In genomic region chr21:33684068-33684467, GRCh38 we compare ENCODE assay signal across 13 cellular contexts. TPM values are rescaled to one million over a fixed set of nuclear protein-coding genes. Genes with fewer than 3 reads are reported as not detected.
A peak's percentile ranks its signal among the peaks of the same experiment; 100 is the strongest.
DNase-seq lines count a peak whose midpoint lies in the region; ATAC-seq and TF ChIP-seq lines count a peak whose summit lies in the region.
"Had no signal": no experiment of that assay in that cellular context is flagged by ENCODE, and none has a peak within 500 bp of the region (broad histone marks: within the 10 kb centered on the region; RNA-seq: fewer than 3 reads in every experiment).

No MANE protein-coding gene starts in this region.

- no peaks in the 10 kb centered on the region for H3K27me3 Mint-ChIP-seq in Calu3 (ENCODE audit: unreplicated experiment)
- no peaks in the 10 kb centered on the region for H3K27me3 Mint-ChIP-seq in mesothelial cell of epicardium (ENCODE audit: low read depth)

- H3K27ac Mint-ChIP-seq in Calu3 (ENCODE audit: unreplicated experiment) = peak overlapping the region; percentile 84
- peak overlapping the region; percentile 86 for H3K27ac Mint-ChIP-seq in mesothelial cell of epicardium

- in situ Hi-C loops in transverse colon (cut with MboI; ENCODE audit: low pct_ligation_motif_present in 1 of 4, low pct_unique_long_range_greater_than_20kb in 1 of 4, low sequenced_read_pairs in 3 of 4) = no loop called here

- no peaks in the 10 kb centered on the region for H4K20me1 ChIP-seq in PC-9 (ENCODE audit: insufficient read depth)

- H3K9me2 ChIP-seq in PC-9 (ENCODE audit: insufficient read depth) = no peaks in the 10 kb centered on the region

- TF ChIP-seq EP300 in transverse colon (IDR thresholded peaks at IDR 0.05; ENCODE audit: low read depth) = no peak

- peaks cover 24% of the 10 kb centered on the region for H3F3A ChIP-seq in PC-9 (ENCODE audit: insufficient read depth, low read depth)

- H3K36me3 Mint-ChIP-seq in Calu3 (ENCODE audit: insufficient read depth, unreplicated experiment) = peaks cover 7% of the 10 kb centered on the region
- no peaks in the 10 kb centered on the region for H3K36me3 Mint-ChIP-seq in mesothelial cell of epicardium

- ATAC-seq in HG02840 (IDR thresholded peaks at IDR 0.05; ENCODE audit: low FRiP score, unreplicated experiment) = no peak

- H3K4me1 ChIP-seq in PC-9 (replicated peaks; ENCODE audit: insufficient read depth) = peaks cover 56% of the 10 kb centered on the region
- H3K4me1 ChIP-seq in transverse colon = peaks cover 6 to 51% (median 14%) of the 10 kb centered on the region in 4 donors

- H3K27ac ChIP-seq in PC-9 (peak overlapping the region; percentile 85), transverse colon (no peak overlapping the region)
- H3K27ac ChIP-seq: WERI-Rb-1 had no signal

- H2AFZ ChIP-seq in PC-9 = no peak overlapping the region

- H3K4me1 Mint-ChIP-seq in Calu3 (ENCODE audit: low read depth, unreplicated experiment) = peaks cover 29% of the 10 kb centered on the region
- peaks cover 54% of the 10 kb centered on the region for H3K4me1 Mint-ChIP-seq in mesothelial cell of epicardium

- CTCF ChIA-PET in Calu3 (lab: Charles Lee) (interaction anchor here (0.6 to 0.7 kb wide), 2 partner anchors 11 to 20 kb away, joined by 3 read pairs; no protein-coding TSS in a partner anchor), PC-9 (lab: Charles Lee) (no interaction called here)

- H3K9me3 Mint-ChIP-seq in Calu3 (ENCODE audit: low read depth, unreplicated experiment) = no peaks in the 10 kb centered on the region
- H3K9me3 Mint-ChIP-seq in mesothelial cell of epicardium = no peaks in the 10 kb centered on the region

- H3K36me3 ChIP-seq in PC-9 (ENCODE audit: low read depth) = no peaks in the 10 kb centered on the region
- H3K36me3 ChIP-seq in transverse colon = no peaks in the 10 kb centered on the region
- H3K36me3 ChIP-seq: WERI-Rb-1 had no signal

- intact Hi-C loops in Calu3 (cut with micrococcal nuclease; ENCODE audit: unreplicated experiment) = no loop called here
- intact Hi-C loops in PC-9 (cut with micrococcal nuclease; ENCODE audit: unreplicated experiment) = no loop called here
- intact Hi-C loops in transverse colon (cut with DNase I; ENCODE audit: low total_unique reads) = no loop called here

- H3K4me2 ChIP-seq in PC-9 = peak overlapping the region; percentile 66

- DNase-seq in Calu3 = no peak
- DNase-seq in PC-9 = no peak
- DNase-seq in dermis blood vessel endothelial cell = peak; percentile 40
- DNase-seq in mesothelial cell of epicardium (ENCODE audit: low spot score in 2 of 2, unreplicated experiment in 2 of 2) = no peak
- no peak for DNase-seq in activated naive CD4-positive, alpha-beta T cell treated with Interleukin-2 at 50 U/mL for 16 hours
- no peak for DNase-seq in anterior cingulate cortex (lab: John Stamatoyannopoulos, UW)
- DNase-seq in transverse colon = no peak
- DNase-seq: NCI-H2107; NK-92 treated with Interleukin-12 subunit alpha and Interleukin-12 subunit beta, amount 100 ng/mL, for 24 hours; nucleus accumbens; testis; WERI-Rb-1 had no signal

- BruUV-seq in Calu3 (replicated peaks; lab: Mats Ljungman, UMichigan) = no TSS peak
- BruUV-seq in PC-9 (replicated peaks; lab: Mats Ljungman, UMichigan) = no TSS peak

- peak overlapping the region; percentile 34 for H3K4me3 Mint-ChIP-seq in Calu3 (ENCODE audit: low read depth, unreplicated experiment)
- no peak overlapping the region for H3K4me3 Mint-ChIP-seq in mesothelial cell of epicardium

- H3K27me3 ChIP-seq in PC-9 (ENCODE audit: insufficient read depth, low read depth) (no peaks in the 10 kb centered on the region), transverse colon (no peaks in the 10 kb centered on the region)
- H3K27me3 ChIP-seq: testis had no signal

- no peak for TF ChIP-seq POLR2A in transverse colon (IDR thresholded peaks at IDR 0.05)

- peaks cover 58% of the 10 kb centered on the region for H3K79me2 ChIP-seq in PC-9 (ENCODE audit: low read depth)

- 82 to 90% methylated on average over 2 of the region's 2 CpGs for WGBS in transverse colon (ENCODE audit: low coverage in 1 of 2), 2 donors

- H3K9me3 ChIP-seq in PC-9 (ENCODE audit: insufficient read depth, low read depth) (no peaks in the 10 kb centered on the region), transverse colon (no peaks in the 10 kb centered on the region)
- H3K9me3 ChIP-seq: testis had no signal

- H3K4me3 ChIP-seq in PC-9 = no peak overlapping the region
- H3K4me3 ChIP-seq in transverse colon = no peak overlapping the region
- H3K4me3 ChIP-seq: testis had no signal

- no peak for TF ChIP-seq CTCF in Calu3 (IDR thresholded peaks at IDR 0.05; ENCODE audit: unreplicated experiment)
- TF ChIP-seq CTCF in PC-9 (conservative IDR thresholded peaks at IDR 0.05) = no peak
- TF ChIP-seq CTCF in mesothelial cell of epicardium (IDR thresholded peaks at IDR 0.05; ENCODE audit: unreplicated experiment) = no peak
- TF ChIP-seq CTCF in transverse colon (IDR thresholded peaks at IDR 0.05) = no peak

- POLR2A ChIA-PET in PC-9 (lab: Charles Lee; ENCODE audit: unreplicated experiment) = no interaction called here

RNA-seq across cellular contexts. Expression of gene ITSN1, which starts 41.8 kb away (rescaled TPM):
- total RNA-seq in Calu3 (2022) (27.8 and 30.6 TPM in 2 replicates), PC-9 (2021) (39.1 and 46.3 TPM in 2 replicates), dermis blood vessel endothelial cell (57.3 and 94.0 TPM in 2 replicates), mesothelial cell of epicardium (66.6 to 77.5 TPM (median 74.3 TPM) in 3 replicates), transverse colon (100 to 1,000 TPM in 1 of 4 donors, 10 to 100 TPM in 3; 37.0 to 123 (median 61.1) TPM)

RNA-seq across cellular contexts. Expression of gene CRYZL1, which starts 42.5 kb away (rescaled TPM):
- total RNA-seq in Calu3 (2022) = 16.2 and 22.1 TPM in 2 replicates
- 22.4 and 30.3 TPM in 2 replicates for total RNA-seq in PC-9 (2021)
- 31.8 and 38.7 TPM in 2 replicates for total RNA-seq in dermis blood vessel endothelial cell
- total RNA-seq in mesothelial cell of epicardium = 63.0 to 68.3 TPM (median 65.1 TPM) in 3 replicates
- total RNA-seq in transverse colon = 10 to 100 TPM; 27.7 to 58.9 (median 43.6) TPM
